Comparison of ENCODE assay signal across 4 cellular contexts in the genomic region with DNA sequence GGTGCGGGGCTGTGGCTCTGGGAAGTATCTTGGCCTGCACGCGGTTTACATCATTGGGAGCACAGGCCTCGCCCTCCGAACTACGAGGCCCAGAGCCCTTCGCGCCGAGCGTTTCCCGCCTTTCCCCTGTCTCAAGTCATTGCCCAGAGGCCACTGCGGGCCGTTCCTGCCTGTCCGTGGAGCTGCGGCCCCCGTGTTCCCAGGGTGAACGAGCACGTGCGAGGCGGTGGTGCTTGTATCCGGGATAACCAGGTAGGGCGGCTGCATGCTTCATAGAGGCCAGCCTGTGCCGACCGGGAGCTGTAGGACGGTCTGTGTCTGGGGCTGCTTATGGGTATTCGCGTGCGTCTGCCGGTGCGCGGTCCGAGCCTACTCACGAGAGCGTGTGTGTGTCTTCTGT.
TF ChIP-seq lines count a peak whose summit lies in the region.

No MANE protein-coding gene starts in this region.

TF ChIP-seq in liver, 16 proteins besides CTCF, POLR2A, EP300 and RAD21 (continues in another document):
- TF ChIP-seq HNF4A (conservative IDR thresholded peaks at IDR 0.05) (no peak), RXRA (IDR thresholded peaks at IDR 0.05) (no peak), FOXA1 (IDR thresholded peaks at IDR 0.05) (no peak), YY1 (IDR thresholded peaks at IDR 0.05) (no peak), NR2F2 (IDR thresholded peaks at IDR 0.05) (no peak), SP1 (IDR thresholded peaks at IDR 0.05) (no peak), GABPA (IDR thresholded peaks at IDR 0.05 in 1 of 2, conservative IDR thresholded peaks at IDR 0.05 in 1 of 2) (no peak), HNF4G (IDR thresholded peaks at IDR 0.05) (no peak)
- TF ChIP-seq, protein P1, sequence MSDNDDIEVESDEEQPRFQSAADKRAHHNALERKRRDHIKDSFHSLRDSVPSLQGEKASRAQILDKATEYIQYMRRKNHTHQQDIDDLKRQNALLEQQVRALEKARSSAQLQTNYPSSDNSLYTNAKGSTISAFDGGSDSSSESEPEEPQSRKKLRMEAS (IDR thresholded peaks at IDR 0.05), result no peak
- TF ChIP-seq, protein P2, sequence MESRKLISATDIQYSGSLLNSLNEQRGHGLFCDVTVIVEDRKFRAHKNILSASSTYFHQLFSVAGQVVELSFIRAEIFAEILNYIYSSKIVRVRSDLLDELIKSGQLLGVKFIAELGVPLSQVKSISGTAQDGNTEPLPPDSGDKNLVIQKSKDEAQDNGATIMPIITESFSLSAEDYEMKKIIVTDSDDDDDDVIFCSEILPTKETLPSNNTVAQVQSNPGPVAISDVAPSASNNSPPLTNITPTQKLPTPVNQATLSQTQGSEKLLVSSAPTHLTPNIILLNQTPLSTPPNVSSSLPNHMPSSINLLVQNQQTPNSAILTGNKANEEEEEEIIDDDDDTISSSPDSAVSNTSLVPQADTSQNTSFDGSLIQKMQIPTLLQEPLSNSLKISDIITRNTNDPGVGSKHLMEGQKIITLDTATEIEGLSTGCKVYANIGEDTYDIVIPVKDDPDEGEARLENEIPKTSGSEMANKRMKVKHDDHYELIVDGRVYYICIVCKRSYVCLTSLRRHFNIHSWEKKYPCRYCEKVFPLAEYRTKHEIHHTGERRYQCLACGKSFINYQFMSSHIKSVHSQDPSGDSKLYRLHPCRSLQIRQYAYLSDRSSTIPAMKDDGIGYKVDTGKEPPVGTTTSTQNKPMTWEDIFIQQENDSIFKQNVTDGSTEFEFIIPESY (IDR thresholded peaks at IDR 0.05), result no peak
- TF ChIP-seq, protein P3, sequence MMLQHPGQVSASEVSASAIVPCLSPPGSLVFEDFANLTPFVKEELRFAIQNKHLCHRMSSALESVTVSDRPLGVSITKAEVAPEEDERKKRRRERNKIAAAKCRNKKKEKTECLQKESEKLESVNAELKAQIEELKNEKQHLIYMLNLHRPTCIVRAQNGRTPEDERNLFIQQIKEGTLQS (IDR thresholded peaks at IDR 0.05), result no peak

TF ChIP-seq in HepG2, 621 proteins besides CTCF, POLR2A, EP300 and RAD21:
- TF ChIP-seq TCF7L2 (IDR thresholded peaks at IDR 0.05; ENCODE audit: low read depth, low read length) (no peak), MED8 (CRISPR knock-in tag; IDR thresholded peaks at IDR 0.05; ENCODE audit: insufficient replicate concordance) (no peak), RBFOX2 (IDR thresholded peaks at IDR 0.05; ENCODE audit: low read depth, low read length) (no peak), SPEN (CRISPR knock-in tag; IDR thresholded peaks at IDR 0.05; ENCODE audit: low read depth) (no peak), MBD4 (IDR thresholded peaks at IDR 0.05; ENCODE audit: borderline replicate concordance, low read length) (no peak)
- TF ChIP-seq, protein P4, sequence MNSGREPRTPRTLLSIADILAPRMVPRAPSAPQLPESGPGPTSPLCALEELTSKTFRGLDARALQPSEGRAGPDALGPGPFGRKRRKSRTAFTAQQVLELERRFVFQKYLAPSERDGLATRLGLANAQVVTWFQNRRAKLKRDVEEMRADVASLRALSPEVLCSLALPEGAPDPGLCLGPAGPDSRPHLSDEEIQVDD (CRISPR knock-in tag; IDR thresholded peaks at IDR 0.05; ENCODE audit: borderline replicate concordance), result no peak
- TF ChIP-seq, protein P5, sequence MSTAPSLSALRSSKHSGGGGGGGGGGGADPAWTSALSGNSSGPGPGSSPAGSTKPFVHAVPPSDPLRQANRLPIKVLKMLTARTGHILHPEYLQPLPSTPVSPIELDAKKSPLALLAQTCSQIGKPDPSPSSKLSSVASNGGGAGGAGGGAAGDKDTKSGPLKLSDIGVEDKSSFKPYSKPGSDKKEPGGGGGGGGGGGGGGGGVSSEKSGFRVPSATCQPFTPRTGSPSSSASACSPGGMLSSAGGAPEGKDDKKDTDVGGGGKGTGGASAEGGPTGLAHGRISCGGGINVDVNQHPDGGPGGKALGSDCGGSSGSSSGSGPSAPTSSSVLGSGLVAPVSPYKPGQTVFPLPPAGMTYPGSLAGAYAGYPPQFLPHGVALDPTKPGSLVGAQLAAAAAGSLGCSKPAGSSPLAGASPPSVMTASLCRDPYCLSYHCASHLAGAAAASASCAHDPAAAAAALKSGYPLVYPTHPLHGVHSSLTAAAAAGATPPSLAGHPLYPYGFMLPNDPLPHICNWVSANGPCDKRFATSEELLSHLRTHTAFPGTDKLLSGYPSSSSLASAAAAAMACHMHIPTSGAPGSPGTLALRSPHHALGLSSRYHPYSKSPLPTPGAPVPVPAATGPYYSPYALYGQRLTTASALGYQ (CRISPR knock-in tag; IDR thresholded peaks at IDR 0.05), result no peak

TF ChIP-seq in H1, 55 proteins besides CTCF, POLR2A, EP300 and RAD21:
- TF ChIP-seq SAP30 (IDR thresholded peaks at IDR 0.05; ENCODE audit: insufficient read depth, insufficient replicate concordance, low read length), result no peak
- TF ChIP-seq HDAC2 (IDR thresholded peaks at IDR 0.05; ENCODE audit: borderline replicate concordance in 1 of 2, low read depth in 2 of 2, low read length in 2 of 2), result no peak
- no peak for TF ChIP-seq ASH2L (IDR thresholded peaks at IDR 0.05; ENCODE audit: low read length)
- TF ChIP-seq TAF1 (IDR thresholded peaks at IDR 0.05; ENCODE audit: low read depth, low read length), result no peak
- TF ChIP-seq JUN (IDR thresholded peaks at IDR 0.05; ENCODE audit: low read depth, low read length), result no peak
- TF ChIP-seq CEBPB (IDR thresholded peaks at IDR 0.05; ENCODE audit: low read depth, low read length), result no peak
- TF ChIP-seq BACH1 (IDR thresholded peaks at IDR 0.05; ENCODE audit: low read length), result no peak
- TF ChIP-seq KDM1A (IDR thresholded peaks at IDR 0.05; ENCODE audit: borderline replicate concordance, low read length), result no peak
- TF ChIP-seq PHF8 (conservative IDR thresholded peaks at IDR 0.05; ENCODE audit: low read depth, low read length), result no peak
- no peak for TF ChIP-seq CTBP2 (IDR thresholded peaks at IDR 0.05; ENCODE audit: borderline replicate concordance, insufficient read depth, insufficient read length, low read length)
- TF ChIP-seq CBX8 (IDR thresholded peaks at IDR 0.05; ENCODE audit: borderline replicate concordance, low read depth, low read length), result no peak
- no peak for TF ChIP-seq SIRT6 (IDR thresholded peaks at IDR 0.05; ENCODE audit: low read length)
- TF ChIP-seq TBP (IDR thresholded peaks at IDR 0.05; ENCODE audit: low read depth, low read length), result no peak
- no peak for TF ChIP-seq CHD1 (IDR thresholded peaks at IDR 0.05; ENCODE audit: low read depth, low read length)
- TF ChIP-seq FOSL1 (IDR thresholded peaks at IDR 0.05; ENCODE audit: insufficient read depth, low read depth, low read length), result no peak

TF ChIP-seq in GM23338, 12 proteins besides CTCF, POLR2A, EP300 and RAD21:
- no peak for TF ChIP-seq NANOG (IDR thresholded peaks at IDR 0.05; ENCODE audit: borderline replicate concordance)
- no peak for TF ChIP-seq ZNF114 (CRISPR knock-in tag; IDR thresholded peaks at IDR 0.05)
- no peak for TF ChIP-seq CREB1 (CRISPR knock-in tag; IDR thresholded peaks at IDR 0.05; ENCODE audit: low read depth)
- TF ChIP-seq, protein P6, sequence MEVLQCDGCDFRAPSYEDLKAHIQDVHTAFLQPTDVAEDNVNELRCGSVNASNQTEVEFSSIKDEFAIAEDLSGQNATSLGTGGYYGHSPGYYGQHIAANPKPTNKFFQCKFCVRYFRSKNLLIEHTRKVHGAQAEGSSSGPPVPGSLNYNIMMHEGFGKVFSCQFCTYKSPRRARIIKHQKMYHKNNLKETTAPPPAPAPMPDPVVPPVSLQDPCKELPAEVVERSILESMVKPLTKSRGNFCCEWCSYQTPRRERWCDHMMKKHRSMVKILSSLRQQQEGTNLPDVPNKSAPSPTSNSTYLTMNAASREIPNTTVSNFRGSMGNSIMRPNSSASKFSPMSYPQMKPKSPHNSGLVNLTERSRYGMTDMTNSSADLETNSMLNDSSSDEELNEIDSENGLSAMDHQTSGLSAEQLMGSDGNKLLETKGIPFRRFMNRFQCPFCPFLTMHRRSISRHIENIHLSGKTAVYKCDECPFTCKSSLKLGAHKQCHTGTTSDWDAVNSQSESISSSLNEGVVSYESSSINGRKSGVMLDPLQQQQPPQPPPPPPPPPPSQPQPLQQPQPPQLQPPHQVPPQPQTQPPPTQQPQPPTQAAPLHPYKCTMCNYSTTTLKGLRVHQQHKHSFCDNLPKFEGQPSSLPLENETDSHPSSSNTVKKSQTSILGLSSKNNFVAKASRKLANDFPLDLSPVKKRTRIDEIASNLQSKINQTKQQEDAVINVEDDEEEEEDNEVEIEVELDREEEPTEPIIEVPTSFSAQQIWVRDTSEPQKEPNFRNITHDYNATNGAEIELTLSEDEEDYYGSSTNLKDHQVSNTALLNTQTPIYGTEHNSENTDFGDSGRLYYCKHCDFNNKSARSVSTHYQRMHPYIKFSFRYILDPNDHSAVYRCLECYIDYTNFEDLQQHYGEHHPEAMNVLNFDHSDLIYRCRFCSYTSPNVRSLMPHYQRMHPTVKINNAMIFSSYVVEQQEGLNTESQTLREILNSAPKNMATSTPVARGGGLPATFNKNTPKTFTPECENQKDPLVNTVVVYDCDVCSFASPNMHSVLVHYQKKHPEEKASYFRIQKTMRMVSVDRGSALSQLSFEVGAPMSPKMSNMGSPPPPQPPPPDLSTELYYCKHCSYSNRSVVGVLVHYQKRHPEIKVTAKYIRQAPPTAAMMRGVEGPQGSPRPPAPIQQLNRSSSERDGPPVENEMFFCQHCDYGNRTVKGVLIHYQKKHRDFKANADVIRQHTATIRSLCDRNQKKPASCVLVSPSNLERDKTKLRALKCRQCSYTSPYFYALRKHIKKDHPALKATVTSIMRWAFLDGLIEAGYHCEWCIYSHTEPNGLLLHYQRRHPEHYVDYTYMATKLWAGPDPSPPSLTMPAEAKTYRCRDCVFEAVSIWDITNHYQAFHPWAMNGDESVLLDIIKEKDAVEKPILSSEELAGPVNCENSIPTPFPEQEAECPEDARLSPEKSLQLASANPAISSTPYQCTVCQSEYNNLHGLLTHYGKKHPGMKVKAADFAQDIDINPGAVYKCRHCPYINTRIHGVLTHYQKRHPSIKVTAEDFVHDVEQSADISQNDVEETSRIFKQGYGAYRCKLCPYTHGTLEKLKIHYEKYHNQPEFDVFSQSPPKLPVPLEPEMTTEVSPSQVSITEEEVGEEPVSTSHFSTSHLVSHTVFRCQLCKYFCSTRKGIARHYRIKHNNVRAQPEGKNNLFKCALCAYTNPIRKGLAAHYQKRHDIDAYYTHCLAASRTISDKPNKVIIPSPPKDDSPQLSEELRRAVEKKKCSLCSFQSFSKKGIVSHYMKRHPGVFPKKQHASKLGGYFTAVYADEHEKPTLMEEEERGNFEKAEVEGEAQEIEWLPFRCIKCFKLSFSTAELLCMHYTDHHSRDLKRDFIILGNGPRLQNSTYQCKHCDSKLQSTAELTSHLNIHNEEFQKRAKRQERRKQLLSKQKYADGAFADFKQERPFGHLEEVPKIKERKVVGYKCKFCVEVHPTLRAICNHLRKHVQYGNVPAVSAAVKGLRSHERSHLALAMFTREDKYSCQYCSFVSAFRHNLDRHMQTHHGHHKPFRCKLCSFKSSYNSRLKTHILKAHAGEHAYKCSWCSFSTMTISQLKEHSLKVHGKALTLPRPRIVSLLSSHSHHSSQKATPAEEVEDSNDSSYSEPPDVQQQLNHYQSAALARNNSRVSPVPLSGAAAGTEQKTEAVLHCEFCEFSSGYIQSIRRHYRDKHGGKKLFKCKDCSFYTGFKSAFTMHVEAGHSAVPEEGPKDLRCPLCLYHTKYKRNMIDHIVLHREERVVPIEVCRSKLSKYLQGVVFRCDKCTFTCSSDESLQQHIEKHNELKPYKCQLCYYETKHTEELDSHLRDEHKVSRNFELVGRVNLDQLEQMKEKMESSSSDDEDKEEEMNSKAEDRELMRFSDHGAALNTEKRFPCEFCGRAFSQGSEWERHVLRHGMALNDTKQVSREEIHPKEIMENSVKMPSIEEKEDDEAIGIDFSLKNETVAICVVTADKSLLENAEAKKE (CRISPR knock-in tag; IDR thresholded peaks at IDR 0.05), result no peak
- TF ChIP-seq EZH2 (IDR thresholded peaks at IDR 0.05; ENCODE audit: low read depth, unreplicated experiment), result no peak
- TF ChIP-seq, protein P7, sequence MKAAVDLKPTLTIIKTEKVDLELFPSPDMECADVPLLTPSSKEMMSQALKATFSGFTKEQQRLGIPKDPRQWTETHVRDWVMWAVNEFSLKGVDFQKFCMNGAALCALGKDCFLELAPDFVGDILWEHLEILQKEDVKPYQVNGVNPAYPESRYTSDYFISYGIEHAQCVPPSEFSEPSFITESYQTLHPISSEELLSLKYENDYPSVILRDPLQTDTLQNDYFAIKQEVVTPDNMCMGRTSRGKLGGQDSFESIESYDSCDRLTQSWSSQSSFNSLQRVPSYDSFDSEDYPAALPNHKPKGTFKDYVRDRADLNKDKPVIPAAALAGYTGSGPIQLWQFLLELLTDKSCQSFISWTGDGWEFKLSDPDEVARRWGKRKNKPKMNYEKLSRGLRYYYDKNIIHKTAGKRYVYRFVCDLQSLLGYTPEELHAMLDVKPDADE (IDR thresholded peaks at IDR 0.05), result no peak
- no peak for TF ChIP-seq POLR2AphosphoS5 (IDR thresholded peaks at IDR 0.05; ENCODE audit: low read depth)
- no peak for TF ChIP-seq STAT1 (IDR thresholded peaks at IDR 0.05; ENCODE audit: unreplicated experiment)
- no peak for TF ChIP-seq ZNF331 (CRISPR knock-in tag; IDR thresholded peaks at IDR 0.05; ENCODE audit: low read depth)
- TF ChIP-seq, protein P8, sequence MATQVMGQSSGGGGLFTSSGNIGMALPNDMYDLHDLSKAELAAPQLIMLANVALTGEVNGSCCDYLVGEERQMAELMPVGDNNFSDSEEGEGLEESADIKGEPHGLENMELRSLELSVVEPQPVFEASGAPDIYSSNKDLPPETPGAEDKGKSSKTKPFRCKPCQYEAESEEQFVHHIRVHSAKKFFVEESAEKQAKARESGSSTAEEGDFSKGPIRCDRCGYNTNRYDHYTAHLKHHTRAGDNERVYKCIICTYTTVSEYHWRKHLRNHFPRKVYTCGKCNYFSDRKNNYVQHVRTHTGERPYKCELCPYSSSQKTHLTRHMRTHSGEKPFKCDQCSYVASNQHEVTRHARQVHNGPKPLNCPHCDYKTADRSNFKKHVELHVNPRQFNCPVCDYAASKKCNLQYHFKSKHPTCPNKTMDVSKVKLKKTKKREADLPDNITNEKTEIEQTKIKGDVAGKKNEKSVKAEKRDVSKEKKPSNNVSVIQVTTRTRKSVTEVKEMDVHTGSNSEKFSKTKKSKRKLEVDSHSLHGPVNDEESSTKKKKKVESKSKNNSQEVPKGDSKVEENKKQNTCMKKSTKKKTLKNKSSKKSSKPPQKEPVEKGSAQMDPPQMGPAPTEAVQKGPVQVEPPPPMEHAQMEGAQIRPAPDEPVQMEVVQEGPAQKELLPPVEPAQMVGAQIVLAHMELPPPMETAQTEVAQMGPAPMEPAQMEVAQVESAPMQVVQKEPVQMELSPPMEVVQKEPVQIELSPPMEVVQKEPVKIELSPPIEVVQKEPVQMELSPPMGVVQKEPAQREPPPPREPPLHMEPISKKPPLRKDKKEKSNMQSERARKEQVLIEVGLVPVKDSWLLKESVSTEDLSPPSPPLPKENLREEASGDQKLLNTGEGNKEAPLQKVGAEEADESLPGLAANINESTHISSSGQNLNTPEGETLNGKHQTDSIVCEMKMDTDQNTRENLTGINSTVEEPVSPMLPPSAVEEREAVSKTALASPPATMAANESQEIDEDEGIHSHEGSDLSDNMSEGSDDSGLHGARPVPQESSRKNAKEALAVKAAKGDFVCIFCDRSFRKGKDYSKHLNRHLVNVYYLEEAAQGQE (IDR thresholded peaks at IDR 0.05; ENCODE audit: unreplicated experiment), result no peak
- TF ChIP-seq EZH2phosphoT487 (IDR thresholded peaks at IDR 0.05; ENCODE audit: unreplicated experiment), result no peak
- TF ChIP-seq JUNB (IDR thresholded peaks at IDR 0.05; ENCODE audit: unreplicated experiment), result no peak
